1 cellular context compared by ENCODE assay signal in genomic region chr7:134432296-134433152, GRCh38.
TF ChIP-seq lines count a peak whose summit lies in the region.

No MANE protein-coding gene starts in this region.

TF ChIP-seq in HepG2, 621 proteins besides CTCF, POLR2A, EP300 and RAD21 (continued from another document and continues in another):
- no peak for TF ChIP-seq NFIB (CRISPR knock-in tag; IDR thresholded peaks at IDR 0.05; ENCODE audit: borderline replicate concordance)
- peak; percentile 36; the same call in 1 of the 2 replicates for TF ChIP-seq IKZF5 (CRISPR knock-in tag; IDR thresholded peaks at IDR 0.05)
- no peak for TF ChIP-seq RELA (CRISPR knock-in tag; IDR thresholded peaks at IDR 0.05)
- no peak for TF ChIP-seq ZBTB25 (CRISPR knock-in tag; IDR thresholded peaks at IDR 0.05)
- TF ChIP-seq USF2 (IDR thresholded peaks at IDR 0.05; ENCODE audit: low read depth, low read length), result no peak
- TF ChIP-seq USF2 (CRISPR knock-in tag; IDR thresholded peaks at IDR 0.05; ENCODE audit: borderline replicate concordance), result no peak
- TF ChIP-seq ZSCAN20 (CRISPR knock-in tag; IDR thresholded peaks at IDR 0.05; ENCODE audit: borderline replicate concordance), result no peak
- no peak for TF ChIP-seq ZNF530 (CRISPR knock-in tag; IDR thresholded peaks at IDR 0.05; ENCODE audit: low read depth)
- TF ChIP-seq DNMT3B (CRISPR knock-in tag; conservative IDR thresholded peaks at IDR 0.05), result 0 out of 2 replicates have a peak, but pooled peaks have one; percentile 45
- TF ChIP-seq ZNF224 (CRISPR knock-in tag; IDR thresholded peaks at IDR 0.05), result no peak
- no peak for TF ChIP-seq ATF4 (CRISPR knock-in tag; IDR thresholded peaks at IDR 0.05)
- TF ChIP-seq ZNF546 (CRISPR knock-in tag; conservative IDR thresholded peaks at IDR 0.05), result no peak
- no peak for TF ChIP-seq ZNF274 (CRISPR knock-in tag; IDR thresholded peaks at IDR 0.05)
- no peak for TF ChIP-seq NFAT5 (CRISPR knock-in tag; IDR thresholded peaks at IDR 0.05)
- TF ChIP-seq ZNF280D (CRISPR knock-in tag; IDR thresholded peaks at IDR 0.05), result no peak
- no peak for TF ChIP-seq AGO1 (IDR thresholded peaks at IDR 0.05; ENCODE audit: low read depth, low read length, poor library complexity, severe bottlenecking)
- TF ChIP-seq ZNF7 (CRISPR knock-in tag; IDR thresholded peaks at IDR 0.05), result no peak
- peak; percentile 60 for TF ChIP-seq TBX2 (CRISPR knock-in tag; IDR thresholded peaks at IDR 0.05; ENCODE audit: borderline replicate concordance)
- no peak for TF ChIP-seq HNF1A (IDR thresholded peaks at IDR 0.05; ENCODE audit: low read depth)
- no peak for TF ChIP-seq HNF1A (CRISPR knock-in tag; IDR thresholded peaks at IDR 0.05; ENCODE audit: borderline replicate concordance)
- TF ChIP-seq AHR (CRISPR knock-in tag; IDR thresholded peaks at IDR 0.05), result no peak
- no peak for TF ChIP-seq ZKSCAN1 (IDR thresholded peaks at IDR 0.05; ENCODE audit: low read length)
- TF ChIP-seq FOXK1 (CRISPR knock-in tag; IDR thresholded peaks at IDR 0.05; ENCODE audit: borderline replicate concordance, low read depth), result peak; percentile 53; the same call in 1 of the 2 replicates
- TF ChIP-seq ZBTB37 (CRISPR knock-in tag; IDR thresholded peaks at IDR 0.05), result no peak
- TF ChIP-seq ERF (CRISPR knock-in tag; IDR thresholded peaks at IDR 0.05), result peak; percentile 43; the same call in 1 of the 2 replicates
- peak; percentile 46; the same call in 1 of the 2 replicates for TF ChIP-seq ZNF83 (CRISPR knock-in tag; IDR thresholded peaks at IDR 0.05; ENCODE audit: borderline replicate concordance)
- peak; percentile 85 for TF ChIP-seq HNRNPLL (IDR thresholded peaks at IDR 0.05; ENCODE audit: low read depth, low read length, poor library complexity, severe bottlenecking)
- TF ChIP-seq RFXAP (CRISPR knock-in tag; IDR thresholded peaks at IDR 0.05; ENCODE audit: borderline replicate concordance), result 0 out of 2 replicates have a peak, but pooled peaks have one; percentile 22
- no peak for TF ChIP-seq NR2F2 (IDR thresholded peaks at IDR 0.05; ENCODE audit: borderline replicate concordance, low read depth)
- TF ChIP-seq AGO2 (optimal IDR thresholded peaks at IDR 0.05; ENCODE audit: low read depth, low read length), result no peak
- no peak for TF ChIP-seq ZNF296 (CRISPR knock-in tag; conservative IDR thresholded peaks at IDR 0.05)
- TF ChIP-seq NFRKB (IDR thresholded peaks at IDR 0.05), result no peak
- TF ChIP-seq ZNF724P (CRISPR knock-in tag; IDR thresholded peaks at IDR 0.05; ENCODE audit: borderline replicate concordance), result peak; percentile 54; the same call in 1 of the 2 replicates
- TF ChIP-seq ZFP41 (CRISPR knock-in tag; IDR thresholded peaks at IDR 0.05; ENCODE audit: borderline replicate concordance), result no peak; the same call in 1 of the 2 replicates
- no peak for TF ChIP-seq ZZZ3 (CRISPR knock-in tag; IDR thresholded peaks at IDR 0.05; ENCODE audit: borderline replicate concordance)
- TF ChIP-seq TCF7L2 (IDR thresholded peaks at IDR 0.05; ENCODE audit: low read depth, low read length), result no peak
- TF ChIP-seq ZNF251 (CRISPR knock-in tag; IDR thresholded peaks at IDR 0.05), result no peak
- no peak for TF ChIP-seq ZNF260 (CRISPR knock-in tag; IDR thresholded peaks at IDR 0.05; ENCODE audit: borderline replicate concordance, low read depth)
- TF ChIP-seq ELF1 (CRISPR knock-in tag; IDR thresholded peaks at IDR 0.05), result peak; percentile 46; the same call in 1 of the 2 replicates
- peak; percentile 75 for TF ChIP-seq GABPB1 (CRISPR knock-in tag; IDR thresholded peaks at IDR 0.05)
- TF ChIP-seq ZNF616 (CRISPR knock-in tag; IDR thresholded peaks at IDR 0.05; ENCODE audit: low read depth), result no peak
- TF ChIP-seq KLF6 (CRISPR knock-in tag; IDR thresholded peaks at IDR 0.05), result no peak
